Comparison of ENCODE assay signal across 22 cellular contexts in genomic region chr19:11612816-11613511, GRCh38. TPM values are rescaled to one million over a fixed set of nuclear protein-coding genes. Genes with fewer than 3 reads are reported as not detected.
DNase-seq lines count a peak whose midpoint lies in the region; ATAC-seq, FAIRE-seq and TF ChIP-seq lines count a peak whose summit lies in the region.
"Had no signal": no experiment of that assay in that cellular context is flagged by ENCODE, and none has a peak within 500 bp of the region (broad histone marks: within the 10 kb centered on the region; RNA-seq: fewer than 3 reads in every experiment).

No MANE protein-coding gene starts in this region.

- H3K9me3 ChIP-seq in OCI-LY7 (ENCODE audit: low read length), result peaks cover under 1% of the 10 kb centered on the region; the same call in 1 of the 2 replicates
- H3K9me3 ChIP-seq in H1 (ENCODE audit: insufficient read depth in 2 of 2, low read depth in 1 of 2, low read length in 1 of 2), result peaks cover 23 to 31% of the 10 kb centered on the region in 2 experiments

- no peak for TF ChIP-seq CTCF in OCI-LY7 (conservative IDR thresholded peaks at IDR 0.05; ENCODE audit: low read length)
- peak in 2 of 3 experiments; percentile 8 to 33; a peak in 1 of 4 replicates for TF ChIP-seq CTCF in H1 (IDR thresholded peaks at IDR 0.05; ENCODE audit: control extremely low read depth in 1 of 3, insufficient read depth in 1 of 3, low read depth in 1 of 3, low read length in 3 of 3)
- peak; percentile 30 for TF ChIP-seq CTCF in type B pancreatic cell (conservative IDR thresholded peaks at IDR 0.05)

- H3K4me2 ChIP-seq in OCI-LY7 (ENCODE audit: low read length) (no peak overlapping the region), H1 (ENCODE audit: insufficient read depth in 1 of 2, low read depth in 2 of 2, low read length in 2 of 2) (no peak overlapping the region)

- no peak overlapping the region for H2BK12ac ChIP-seq in H1 (ENCODE audit: low read depth, low read length)

- H2AFZ ChIP-seq in OCI-LY7 (ENCODE audit: low read length), result no peak overlapping the region
- no peak overlapping the region for H2AFZ ChIP-seq in H1 (ENCODE audit: low read length)

- H3K56ac ChIP-seq in H1 (replicated peaks; ENCODE audit: insufficient read length, low read depth, low read length), result no peak overlapping the region

- no peak for TF ChIP-seq EP300 in H1 (IDR thresholded peaks at IDR 0.05; ENCODE audit: borderline replicate concordance in 1 of 2, low read depth in 2 of 2, low read length in 2 of 2)

- H3K4me1 ChIP-seq in OCI-LY7 (ENCODE audit: insufficient read depth, low read length, poor library complexity, severe bottlenecking) (no peaks in the 10 kb centered on the region), H1 (replicated peaks in 1 of 4; ENCODE audit: control insufficient read depth in 3 of 4, insufficient read depth in 4 of 4, low read length in 3 of 4) (no peaks in the 10 kb centered on the region)
- H3K4me1 ChIP-seq: body of pancreas, transverse colon had no signal

- WGBS in H1 (ENCODE audit: extremely low coverage in 1 of 2, insufficient coverage in 1 of 2, insufficient read length in 1 of 2, insufficient replicate concordance in 2 of 2, low coverage in 1 of 2, low lambda C conversion rate in 2 of 2, missing lambda C conversion rate in 1 of 2), 2 experiments, result 96% methylated on average over 5 of the region's 5 CpGs; no CpG with 5 or more reads in 1 of the 2 experiments

- peaks cover 17 to 24% of the 10 kb centered on the region in 2 donors for H3K9me3 Mint-ChIP-seq in stimulated activated naive CD8-positive, alpha-beta T cell treated with anti-CD3 and anti-CD28 coated beads, Interleukin-15, amount 100 ng/mL, for 72 hours
- peaks cover 15% of the 10 kb centered on the region for H3K9me3 Mint-ChIP-seq in type B pancreatic cell
- peaks cover 12% of the 10 kb centered on the region for H3K9me3 Mint-ChIP-seq in stimulated activated effector memory CD8-positive, alpha-beta T cell treated with anti-CD3 and anti-CD28 coated beads, Interleukin-12 subunit alpha, Interleukin-12 subunit beta, amount 100 ng/mL, for 72 hours

- BruUV-seq in OCI-LY7 (replicated peaks; lab: Mats Ljungman, UMichigan), result no TSS peak

- no peaks in the 10 kb centered on the region for H3K27me3 ChIP-seq in H1 (replicated peaks in 1 of 4; ENCODE audit: control insufficient read depth in 3 of 4, extremely low read depth in 1 of 4, insufficient read depth in 3 of 4, low read length in 3 of 4)
- H3K27me3 ChIP-seq: body of pancreas, transverse colon had no signal

- no peak overlapping the region for H2BK5ac ChIP-seq in H1 (ENCODE audit: low read depth, low read length)

- H3K9me2 ChIP-seq in OCI-LY7 (ENCODE audit: insufficient read depth, low read length), result no peaks in the 10 kb centered on the region

- H4K91ac ChIP-seq in H1 (replicated peaks; ENCODE audit: insufficient read length, low read length), result no peak overlapping the region

- H3K27ac Mint-ChIP-seq in stimulated activated naive CD8-positive, alpha-beta T cell treated with anti-CD3 and anti-CD28 coated beads, Interleukin-15, amount 100 ng/mL, for 72 hours, result peak overlapping the region in 1 of 2 donors; percentile 88
- H3K27ac Mint-ChIP-seq in type B pancreatic cell, result no peak overlapping the region
- H3K27ac Mint-ChIP-seq in stimulated activated effector memory CD8-positive, alpha-beta T cell treated with anti-CD3 and anti-CD28 coated beads, Interleukin-12 subunit alpha, Interleukin-12 subunit beta, amount 100 ng/mL, for 72 hours, result no peak overlapping the region
- H3K27ac Mint-ChIP-seq: nephron progenitor cell had no signal

- peaks cover 6% of the 10 kb centered on the region for H3K4me1 Mint-ChIP-seq in stimulated activated naive CD8-positive, alpha-beta T cell treated with anti-CD3 and anti-CD28 coated beads, Interleukin-15, amount 100 ng/mL, for 72 hours
- no peaks in the 10 kb centered on the region for H3K4me1 Mint-ChIP-seq in type B pancreatic cell (ENCODE audit: unreplicated experiment)
- peaks cover 6% of the 10 kb centered on the region for H3K4me1 Mint-ChIP-seq in stimulated activated effector memory CD8-positive, alpha-beta T cell treated with anti-CD3 and anti-CD28 coated beads, Interleukin-12 subunit alpha, Interleukin-12 subunit beta, amount 100 ng/mL, for 72 hours
- H3K4me1 Mint-ChIP-seq: nephron progenitor cell had no signal

- H3K79me1 ChIP-seq in H1 (ENCODE audit: low read depth, low read length), result peaks cover 2% of the 10 kb centered on the region; the same call in 1 of the 2 replicates

- POLR2A ChIA-PET in OCI-LY7 (lab: Charles Lee) (interaction anchor here (0.6 to 0.7 kb wide), 2 partner anchors 206 to 229 kb away, joined by 4 to 5 read pairs; no protein-coding TSS in a partner anchor), H1 (lab: Charles Lee; ENCODE audit: partially characterized antibody) (interaction anchor here (0.5 to 1.9 kb wide), 6 partner anchors 10 to 210 kb away, joined by 3 to 9 read pairs (median 4); no protein-coding TSS in a partner anchor)

- H3K79me2 ChIP-seq in OCI-LY7 (ENCODE audit: insufficient read depth, low read depth, low read length), result no peaks in the 10 kb centered on the region
- peaks cover 0 to 45% of the 10 kb centered on the region in 2 experiments; a peak in 2 of 4 replicates for H3K79me2 ChIP-seq in H1 (ENCODE audit: control insufficient read depth in 1 of 2, insufficient read depth in 2 of 2, low read length in 2 of 2)

- no peak overlapping the region for H4K8ac ChIP-seq in H1 (ENCODE audit: extremely low read depth, insufficient read depth, low read length)

- no peaks in the 10 kb centered on the region for H4K20me1 ChIP-seq in OCI-LY7 (ENCODE audit: insufficient read depth, low read length)
- H4K20me1 ChIP-seq in H1 (replicated peaks in 1 of 2; ENCODE audit: control insufficient read depth in 1 of 2, insufficient read depth in 2 of 2, low read length in 2 of 2), result no peaks in the 10 kb centered on the region

- H3K4me3 ChIP-seq in OCI-LY7 (ENCODE audit: low read depth, low read length, poor library complexity, severe bottlenecking), result no peak overlapping the region
- H3K4me3 ChIP-seq in H1 (ENCODE audit: extremely low read depth in 1 of 4, insufficient read depth in 2 of 4, low read depth in 3 of 4, low read length in 4 of 4), result no peak overlapping the region
- H3K4me3 ChIP-seq: body of pancreas, transverse colon had no signal

- H3K4ac ChIP-seq in H1 (replicated peaks; ENCODE audit: insufficient read length, low read depth, low read length), result no peak overlapping the region

- intact Hi-C loops in OCI-LY7 (cut with micrococcal nuclease; ENCODE audit: unreplicated experiment), result no loop called here

- H3K9ac ChIP-seq in H1 (replicated peaks in 1 of 4; ENCODE audit: extremely low read depth in 1 of 4, low read depth in 3 of 4, low read length in 3 of 4), result no peak overlapping the region

- no peak overlapping the region for H2BK20ac ChIP-seq in H1 (ENCODE audit: low read length)

- H3K18ac ChIP-seq in H1 (ENCODE audit: extremely low read depth, low read length), result no peak overlapping the region

- H3K14ac ChIP-seq in H1 (ENCODE audit: insufficient read length), result no peak overlapping the region

- TF ChIP-seq POLR2A in H1 (IDR thresholded peaks at IDR 0.05; ENCODE audit: control extremely low read depth in 1 of 2, low read depth in 2 of 2, low read length in 2 of 2), result no peak

- H2AK5ac ChIP-seq in H1 (ENCODE audit: low read depth, low read length), result no peak overlapping the region

- peaks cover 63% of the 10 kb centered on the region for H3K36me3 Mint-ChIP-seq in type B pancreatic cell
- peaks cover 47% of the 10 kb centered on the region for H3K36me3 Mint-ChIP-seq in stimulated activated effector memory CD8-positive, alpha-beta T cell treated with anti-CD3 and anti-CD28 coated beads, Interleukin-12 subunit alpha, Interleukin-12 subunit beta, amount 100 ng/mL, for 72 hours

- H3K27me3 Mint-ChIP-seq in stimulated activated naive CD8-positive, alpha-beta T cell treated with anti-CD3 and anti-CD28 coated beads, Interleukin-15, amount 100 ng/mL, for 72 hours, result no peaks in the 10 kb centered on the region
- H3K27me3 Mint-ChIP-seq in type B pancreatic cell, result no peaks in the 10 kb centered on the region

- no peak overlapping the region for H2BK15ac ChIP-seq in H1 (ENCODE audit: low read length)

- CTCF ChIA-PET in OCI-LY7 (lab: Charles Lee; ENCODE audit: unreplicated experiment), result no interaction called here
- CTCF ChIA-PET in H1 (lab: Charles Lee; ENCODE audit: partially characterized antibody), result interaction anchor here (0.6 to 1.3 kb wide), 7 partner anchors 8 to 113 kb away, joined by 3 to 7 read pairs (median 3); no protein-coding TSS in a partner anchor

- DNase-seq in stimulated activated naive CD8-positive, alpha-beta T cell treated with anti-CD3 and anti-CD28 coated beads, Interleukin-15, amount 100 ng/mL, for 72 hours, result no peak
- no peak for DNase-seq in stimulated activated naive CD8-positive, alpha-beta T cell treated with anti-CD3 and anti-CD28 coated beads, Interleukin-15, Interleukin-2, amounts not matched to agents 100 U/mL and 50 U/mL, for 24 hours
- DNase-seq in OCI-LY7 (ENCODE audit: low spot score) (peak; percentile 20), H1 (ENCODE audit: low read depth in 1 of 2, low spot score in 2 of 2) (no peak), type B pancreatic cell (ENCODE audit: extremely low spot score, unreplicated experiment) (no peak), superior temporal gyrus (ENCODE audit: extremely low spot score) (no peak)
- DNase-seq in stimulated activated effector memory CD8-positive, alpha-beta T cell treated with anti-CD3 and anti-CD28 coated beads, Interleukin-12 subunit alpha, Interleukin-12 subunit beta, amount 100 ng/mL, for 72 hours (ENCODE audit: low spot score in 2 of 2), result no peak
- DNase-seq: activated CD4-positive, CD25-positive, alpha-beta regulatory T cell treated with anti-CD3 and anti-CD28 coated beads, Interleukin-2, amount 50 U/mL, for 72 hours; body of pancreas; DMS153; left colon; midbrain; NCI-H187; NCI-H748 treated with DMSO at 0.1 percent for 48 hours; nephron progenitor cell; SIG-M5; stimulated activated CD4-positive, alpha-beta T cell treated with anti-CD3 and anti-CD28 coated beads, Interleukin-1b, Interleukin-23, amount 100 ng/mL, for 48 hours; stimulated activated naive CD4-positive, alpha-beta T cell treated with Interleukin-2 at 50 U/mL for 16 hours; T-helper 2 cell; transverse colon had no signal

- TF ChIP-seq RAD21 in H1 (IDR thresholded peaks at IDR 0.05 in 1 of 2, conservative IDR thresholded peaks at IDR 0.05 in 1 of 2; ENCODE audit: low read depth in 2 of 2, low read length in 2 of 2), result no peak; a peak in 1 of 4 replicates

- H3K4me3 Mint-ChIP-seq in stimulated activated naive CD8-positive, alpha-beta T cell treated with anti-CD3 and anti-CD28 coated beads, Interleukin-15, amount 100 ng/mL, for 72 hours, result peak overlapping the region in 1 of 2 donors; percentile 69
- no peak overlapping the region for H3K4me3 Mint-ChIP-seq in type B pancreatic cell
- no peak overlapping the region for H3K4me3 Mint-ChIP-seq in stimulated activated effector memory CD8-positive, alpha-beta T cell treated with anti-CD3 and anti-CD28 coated beads, Interleukin-12 subunit alpha, Interleukin-12 subunit beta, amount 100 ng/mL, for 72 hours
- H3K4me3 Mint-ChIP-seq: nephron progenitor cell had no signal

- H3K36me3 ChIP-seq in OCI-LY7 (ENCODE audit: insufficient read depth, low read length) (peaks cover 33% of the 10 kb centered on the region), H1 (ENCODE audit: control insufficient read depth in 2 of 4, insufficient read depth in 4 of 4, low read length in 3 of 4) (peaks cover 13 to 44% (median 30%) of the 10 kb centered on the region in 4 experiments)

- no peak overlapping the region for H2BK120ac ChIP-seq in H1 (replicated peaks; ENCODE audit: low read depth, low read length)

- no peak overlapping the region for H3K23ac ChIP-seq in H1 (ENCODE audit: insufficient read length)

- ATAC-seq in stimulated activated naive CD8-positive, alpha-beta T cell treated with anti-CD3 and anti-CD28 coated beads, Interleukin-15, amount 100 ng/mL, for 72 hours, result peak; percentile 52
- ATAC-seq in stimulated activated naive CD8-positive, alpha-beta T cell treated with anti-CD3 and anti-CD28 coated beads, Interleukin-15, Interleukin-2, amounts not matched to agents 100 U/mL and 50 U/mL, for 24 hours, result no peak
- ATAC-seq in stimulated activated effector memory CD8-positive, alpha-beta T cell treated with anti-CD3 and anti-CD28 coated beads, Interleukin-12 subunit alpha, Interleukin-12 subunit beta, amount 100 ng/mL, for 72 hours, result no peak
- ATAC-seq in GM19452 (IDR thresholded peaks at IDR 0.05; ENCODE audit: unreplicated experiment), result no peak
- ATAC-seq: body of pancreas, left colon had no signal

- H3K27ac ChIP-seq in OCI-LY7 (ENCODE audit: low read depth, low read length, poor library complexity, severe bottlenecking) (no peak overlapping the region), H1 (ENCODE audit: low read depth, low read length) (no peak overlapping the region)
- H3K27ac ChIP-seq: body of pancreas, C4-2B, transverse colon had no signal

- no peak overlapping the region for H4K5ac ChIP-seq in H1 (ENCODE audit: insufficient read length, low read depth, low read length)

- H3K23me2 ChIP-seq in H1 (ENCODE audit: low read depth, low read length), result no peaks in the 10 kb centered on the region

- peak; percentile 73 for FAIRE-seq in H1 (lab: Jason Lieb, UNC)

RNA-seq across cellular contexts. Expression of gene ZNF627, which starts 15.7 kb away (rescaled TPM):
- 8.0 and 11.0 TPM in 2 replicates for total RNA-seq in OCI-LY7 (2014; rRNA removed; shearing (Covaris generic))
- 16.0 and 16.8 TPM in 2 replicates for total RNA-seq in OCI-LY7 (2022)
- total RNA-seq in H1 (2021; fragmentation: NEBNext Ultra II Directional; extraction: Animal tissue kit (Norgen Biotek cat#: 25700)), result 13.7 and 15.8 TPM in 2 replicates
- 5.4 and 7.2 TPM in 2 replicates for polyA plus RNA-seq in H1 (2011; rRNA removed)
- 7.5 TPM for polyA plus RNA-seq in H1 (2011; cell fraction: cytosol; rRNA removed)
- polyA plus RNA-seq in H1 (2011; cell fraction: nucleus; rRNA removed), result 3.6 TPM
- 7.7 to 10.1 TPM (median 8.7 TPM) in 4 replicates for polyA plus RNA-seq in H1 (2012, experiment 1 of 2)
- polyA plus RNA-seq in H1 (2012, experiment 2 of 2), result 0.71 TPM
- 6.8 TPM for polyA plus RNA-seq in H1 (2013, experiment 1 of 2)
- polyA plus RNA-seq in H1 (2013, experiment 2 of 2), result 7.1 TPM
- 17.5 and 26.4 TPM in 2 replicates for polyA minus RNA-seq in H1 (2011; rRNA and poly(A)+ RNA removed)
- polyA minus RNA-seq in H1 (2011; cell fraction: cytosol; rRNA and poly(A)+ RNA removed), result 11.2 TPM
- 9.8 TPM for polyA minus RNA-seq in H1 (2011; cell fraction: nucleus; rRNA and poly(A)+ RNA removed)
- total RNA-seq in type B pancreatic cell (ENCODE audit: low replicate concordance), result 21.6 and 26.1 TPM in 2 replicates

RNA-seq across cellular contexts. Expression of gene ACP5, which starts 35.5 kb away (rescaled TPM):
- total RNA-seq in OCI-LY7 (2014; rRNA removed; shearing (Covaris generic)), result 13.3 and 21.6 TPM in 2 replicates
- 16.3 and 17.4 TPM in 2 replicates for total RNA-seq in OCI-LY7 (2022)
- 8.3 and 9.0 TPM in 2 replicates for total RNA-seq in H1 (2021; fragmentation: NEBNext Ultra II Directional; extraction: Animal tissue kit (Norgen Biotek cat#: 25700))
- polyA plus RNA-seq in H1 (2011; rRNA removed), result 14.3 and 16.5 TPM in 2 replicates
- 16.1 TPM for polyA plus RNA-seq in H1 (2011; cell fraction: cytosol; rRNA removed)
- 18.6 TPM for polyA plus RNA-seq in H1 (2011; cell fraction: nucleus; rRNA removed)
- polyA plus RNA-seq in H1 (2012, experiment 1 of 2), result 8.1 to 14.0 TPM (median 11.7 TPM) in 4 replicates
- 13.3 TPM for polyA plus RNA-seq in H1 (2012, experiment 2 of 2)
- 17.4 TPM for polyA plus RNA-seq in H1 (2013, experiment 1 of 2)
- polyA plus RNA-seq in H1 (2013, experiment 2 of 2), result 16.5 TPM
- polyA minus RNA-seq in H1 (2011; rRNA and poly(A)+ RNA removed), result 9.4 and 11.3 TPM in 2 replicates
- polyA minus RNA-seq in H1 (2011; cell fraction: cytosol; rRNA and poly(A)+ RNA removed), result 5.1 TPM
- polyA minus RNA-seq in H1 (2011; cell fraction: nucleus; rRNA and poly(A)+ RNA removed), result 3.4 TPM
- 3.2 and 6.0 TPM in 2 replicates for total RNA-seq in type B pancreatic cell (ENCODE audit: low replicate concordance)

RNA-seq across cellular contexts. Expression of gene ELOF1, which starts 53.9 kb away (rescaled TPM):
- 48.9 and 60.5 TPM in 2 replicates for total RNA-seq in OCI-LY7 (2014; rRNA removed; shearing (Covaris generic))
- total RNA-seq in OCI-LY7 (2022) (69.0 and 73.2 TPM in 2 replicates), type B pancreatic cell (ENCODE audit: low replicate concordance) (51.3 and 57.1 TPM in 2 replicates)
- 84.2 and 88.4 TPM in 2 replicates for total RNA-seq in H1 (2021; fragmentation: NEBNext Ultra II Directional; extraction: Animal tissue kit (Norgen Biotek cat#: 25700))
- polyA plus RNA-seq in H1 (2011; rRNA removed), result 101 and 160 TPM in 2 replicates
- 144 TPM for polyA plus RNA-seq in H1 (2011; cell fraction: cytosol; rRNA removed)
- polyA plus RNA-seq in H1 (2011; cell fraction: nucleus; rRNA removed), result 65.0 TPM
- polyA plus RNA-seq in H1 (2012, experiment 1 of 2), result 86.7 to 104 TPM (median 91.1 TPM) in 4 replicates
- polyA plus RNA-seq in H1 (2012, experiment 2 of 2), result 112 TPM
- 63.3 TPM for polyA plus RNA-seq in H1 (2013, experiment 1 of 2)
- 63.8 TPM for polyA plus RNA-seq in H1 (2013, experiment 2 of 2)
- polyA minus RNA-seq in H1 (2011; rRNA and poly(A)+ RNA removed), result 30.2 and 38.3 TPM in 2 replicates
- polyA minus RNA-seq in H1 (2011; cell fraction: cytosol; rRNA and poly(A)+ RNA removed), result 31.8 TPM
- 35.5 TPM for polyA minus RNA-seq in H1 (2011; cell fraction: nucleus; rRNA and poly(A)+ RNA removed)
